1 cellular context compared by ENCODE assay signal in genomic region chr10:80694930-80695329, GRCh38.
TF ChIP-seq lines count a peak whose summit lies in the region.

No MANE protein-coding gene starts in this region.

TF ChIP-seq in H1, 55 proteins besides CTCF, POLR2A, EP300 and RAD21 (continued from another document):
- TF ChIP-seq BRCA1 (IDR thresholded peaks at IDR 0.05; ENCODE audit: low read depth, low read length) (no peak), CTBP2 (IDR thresholded peaks at IDR 0.05; ENCODE audit: borderline replicate concordance, insufficient read depth, insufficient read length, low read length) (no peak), HDAC2 (IDR thresholded peaks at IDR 0.05; ENCODE audit: borderline replicate concordance in 1 of 2, low read depth in 2 of 2, low read length in 2 of 2) (no peak), SIRT6 (IDR thresholded peaks at IDR 0.05; ENCODE audit: low read length) (no peak)
